30 cellular contexts compared by ENCODE assay signal in the genomic region with DNA sequence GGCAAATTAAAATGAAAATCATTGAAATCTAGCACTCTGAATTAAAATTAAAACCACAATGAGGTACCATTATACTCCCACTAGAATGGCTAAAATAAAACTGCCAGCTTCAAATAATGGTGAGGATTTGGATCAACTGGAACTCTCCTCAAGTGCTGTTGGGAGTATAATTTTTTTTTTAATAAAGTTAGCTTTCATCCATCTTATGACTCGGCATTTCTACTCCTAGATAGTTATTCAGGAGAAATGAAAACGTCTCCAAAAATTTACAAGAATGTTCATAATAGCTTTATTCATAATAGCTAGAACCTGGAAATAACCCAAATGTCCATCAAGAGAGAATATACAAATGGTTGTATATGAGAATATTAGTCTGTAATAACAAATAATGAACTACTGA.
"Had no signal": no experiment of that assay in that cellular context is flagged by ENCODE, and none has a peak within 500 bp of the region (broad histone marks: within the 10 kb centered on the region; RNA-seq: fewer than 3 reads in every experiment).

No MANE protein-coding gene starts in this region.

- H3K4me3 Mint-ChIP-seq: immature natural killer cell; naive thymus-derived CD4-positive, alpha-beta T cell; natural killer cell treated with Interleukin-12 subunit alpha and Interleukin-12 subunit beta and Interleukin-15 and Interleukin-18, amount 100 ng/mL, for 72 hours; stimulated activated effector memory CD8-positive, alpha-beta T cell treated with anti-CD3 and anti-CD28 coated beads, Interleukin-12 subunit alpha, Interleukin-12 subunit beta, amount 100 ng/mL, for 72 hours; stimulated activated naive CD8-positive, alpha-beta T cell treated with anti-CD3 and anti-CD28 coated beads, Interleukin-15, Interleukin-2, amounts not matched to agents 100 ng/mL and 50 ng/mL, for 24 hours had no signal

- H3K27ac Mint-ChIP-seq: natural killer cell treated with Interleukin-12 subunit alpha and Interleukin-12 subunit beta and Interleukin-15 and Interleukin-18, amount 100 ng/mL, for 72 hours; stimulated activated effector memory CD8-positive, alpha-beta T cell treated with anti-CD3 and anti-CD28 coated beads, Interleukin-12 subunit alpha, Interleukin-12 subunit beta, amount 100 ng/mL, for 72 hours had no signal

- H3K27me3 ChIP-seq: pancreas, sigmoid colon, spleen, suprapubic skin, tibial artery, upper lobe of right lung had no signal

- FAIRE-seq: islet of Langerhans, kidney, pancreas, small intestine, urothelium cell line had no signal

- H3K4me1 ChIP-seq: left ventricle myocardium inferior, pancreas, prostate gland, suprapubic skin, tibial artery, upper lobe of right lung had no signal

- H3K4me3 ChIP-seq: left ventricle myocardium inferior, lung, mucosa of descending colon, pancreas, prostate gland, sigmoid colon, spleen, suprapubic skin, thoracic aorta, tibial artery, upper lobe of right lung had no signal

- DNase-seq: hypothalamus; immature natural killer cell; kidney; left colon; left ventricle myocardium inferior; mesendoderm; midbrain; mucosa of descending colon; naive thymus-derived CD4-positive, alpha-beta T cell; pancreas; posterior cingulate gyrus; retina; right cardiac atrium; sigmoid colon; small intestine; spleen; stimulated activated CD4-positive, alpha-beta T cell treated with anti-CD3 and anti-CD28 coated beads, Interleukin-4, amount 100 ng/mL, for 24 hours; stimulated activated naive CD4-positive, alpha-beta T cell; tibial artery; trophoblast cell; upper lobe of right lung had no signal

- H3K27me3 Mint-ChIP-seq: naive thymus-derived CD4-positive, alpha-beta T cell; natural killer cell treated with Interleukin-12 subunit alpha and Interleukin-12 subunit beta and Interleukin-15 and Interleukin-18, amount 100 ng/mL, for 72 hours; stimulated activated naive CD8-positive, alpha-beta T cell treated with anti-CD3 and anti-CD28 coated beads, Interleukin-15, Interleukin-2, amounts not matched to agents 100 ng/mL and 50 ng/mL, for 24 hours had no signal

- H3K27ac ChIP-seq: left ventricle myocardium inferior, pancreas, prostate gland, sigmoid colon, spleen, suprapubic skin, thoracic aorta, tibial artery, upper lobe of right lung had no signal

- ATAC-seq: left colon; mucosa of descending colon; naive thymus-derived CD4-positive, alpha-beta T cell; natural killer cell treated with Interleukin-12 subunit alpha and Interleukin-12 subunit beta and Interleukin-15 and Interleukin-18, amount 100 ng/mL, for 72 hours; pancreas; right cardiac atrium; stimulated activated effector memory CD8-positive, alpha-beta T cell treated with anti-CD3 and anti-CD28 coated beads, Interleukin-12 subunit alpha, Interleukin-12 subunit beta, amount 100 ng/mL, for 72 hours; upper lobe of right lung had no signal

- H3K9me3 ChIP-seq: left ventricle myocardium inferior, mucosa of descending colon, pancreas, prostate gland, sigmoid colon, spleen, suprapubic skin, thoracic aorta, tibial artery, upper lobe of right lung had no signal

- H3K36me3 ChIP-seq: left ventricle myocardium inferior, pancreas, prostate gland, sigmoid colon, suprapubic skin, thoracic aorta, tibial artery, upper lobe of right lung had no signal

- H3K9me3 Mint-ChIP-seq: immature natural killer cell; naive thymus-derived CD4-positive, alpha-beta T cell; natural killer cell treated with Interleukin-12 subunit alpha and Interleukin-12 subunit beta and Interleukin-15 and Interleukin-18, amount 100 ng/mL, for 72 hours; stimulated activated effector memory CD8-positive, alpha-beta T cell treated with anti-CD3 and anti-CD28 coated beads, Interleukin-12 subunit alpha, Interleukin-12 subunit beta, amount 100 ng/mL, for 72 hours; stimulated activated naive CD8-positive, alpha-beta T cell treated with anti-CD3 and anti-CD28 coated beads, Interleukin-15, Interleukin-2, amounts not matched to agents 100 ng/mL and 50 ng/mL, for 24 hours had no signal
